ENCODE assay signal across 8 cellular contexts in the genomic region with DNA sequence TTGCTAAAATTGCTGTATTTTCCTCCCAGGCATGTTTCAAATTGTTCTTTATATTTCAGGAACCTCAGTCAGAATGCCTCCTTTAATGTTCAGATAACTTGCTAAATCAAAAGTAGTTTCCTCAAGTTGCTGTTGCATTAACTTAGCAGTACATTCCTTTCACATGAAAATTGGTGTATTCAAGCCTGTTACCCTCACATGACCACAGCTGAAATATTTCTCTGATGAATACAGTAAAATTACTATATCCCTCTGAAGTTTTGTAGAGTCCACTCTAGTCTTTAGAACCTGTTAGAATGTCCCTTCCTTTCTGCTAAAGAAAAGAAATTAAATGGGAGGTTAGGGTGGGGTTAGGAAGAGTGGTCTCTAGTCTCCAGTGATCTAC. TPM values are rescaled to one million over a fixed set of nuclear protein-coding genes. Genes with fewer than 3 reads are reported as not detected.
A peak's percentile ranks its signal among the peaks of the same experiment; 100 is the strongest.
DNase-seq lines count a peak whose midpoint lies in the region; ATAC-seq and TF ChIP-seq lines count a peak whose summit lies in the region.

No MANE protein-coding gene starts in this region.

- intact Hi-C loops in heart right ventricle (cut with DNase I) (no loop called here), transverse colon (cut with DNase I; ENCODE audit: low total_unique reads) (no loop called here)

- no peaks in the 10 kb centered on the region for H3K36me3 ChIP-seq in Loucy (ENCODE audit: insufficient read depth, low read length)
- no peaks in the 10 kb centered on the region for H3K36me3 ChIP-seq in smooth muscle cell (ENCODE audit: low read depth)
- H3K36me3 ChIP-seq in heart right ventricle, result no peaks in the 10 kb centered on the region
- no peaks in the 10 kb centered on the region for H3K36me3 ChIP-seq in transverse colon

- H3K27me3 Mint-ChIP-seq in T-helper 2 cell treated with Interferon-gamma antibody and Interleukin-4, amounts not matched to agents 5 μg/mL and 100 μg/mL, for 36 hours (ENCODE audit: low read depth), result no peaks in the 10 kb centered on the region

- no peaks in the 10 kb centered on the region for H3K79me2 ChIP-seq in Loucy (ENCODE audit: insufficient read depth, low read length)
- H3K79me2 ChIP-seq in smooth muscle cell (ENCODE audit: low read depth), result no peaks in the 10 kb centered on the region

- H3K4me2 ChIP-seq in Loucy (ENCODE audit: low read depth, low read length, poor library complexity, severe bottlenecking) (peak overlapping the region; percentile 85), smooth muscle cell (peak overlapping the region; percentile 75)

- H3K9me2 ChIP-seq in Loucy (replicated peaks; ENCODE audit: low read depth, low read length), result no peaks in the 10 kb centered on the region

- peaks cover 42% of the 10 kb centered on the region for H3K4me1 Mint-ChIP-seq in T-helper 2 cell treated with Interferon-gamma antibody and Interleukin-4, amounts not matched to agents 5 μg/mL and 100 μg/mL, for 36 hours (ENCODE audit: low read depth)

- in situ Hi-C loops in transverse colon (cut with MboI; ENCODE audit: low pct_ligation_motif_present in 1 of 4, low pct_unique_long_range_greater_than_20kb in 1 of 4, low sequenced_read_pairs in 3 of 4), result no loop called here

- CTCF ChIA-PET in GM10248 (lab: Yijun Ruan, JAX), result no interaction called here

- H2AFZ ChIP-seq in Loucy (ENCODE audit: low read length), result peak overlapping the region; percentile 37; the same call in 1 of the 2 replicates
- H2AFZ ChIP-seq in smooth muscle cell (ENCODE audit: low read depth), result peak overlapping the region; percentile 1

- H3K27ac ChIP-seq in smooth muscle cell (ENCODE audit: low read depth), result peak overlapping the region; percentile 75
- peak overlapping the region in 1 of 10 donors; percentile 71 for H3K27ac ChIP-seq in heart right ventricle
- H3K27ac ChIP-seq in transverse colon, result peak overlapping the region in 1 of 4 donors; percentile 26

- H3K4me1 ChIP-seq in Loucy (ENCODE audit: insufficient read depth, low read length, poor library complexity, severe bottlenecking) (peaks cover 48% of the 10 kb centered on the region), smooth muscle cell (ENCODE audit: low read depth) (no peaks in the 10 kb centered on the region), heart right ventricle (peaks cover 0 to 33% (median 0%) of the 10 kb centered on the region in 9 donors), transverse colon (peaks cover 0 to 20% (median 0%) of the 10 kb centered on the region in 4 donors)

- H3K4me3 ChIP-seq in Loucy (ENCODE audit: low read length, poor library complexity, severe bottlenecking), result peak overlapping the region; percentile 72
- no peak overlapping the region for H3K4me3 ChIP-seq in choroid plexus epithelial cell (ENCODE audit: low read depth, low read length)
- no peak overlapping the region for H3K4me3 ChIP-seq in smooth muscle cell
- peak overlapping the region in 2 of 10 donors; percentile 3 to 20 for H3K4me3 ChIP-seq in heart right ventricle
- no peak overlapping the region for H3K4me3 ChIP-seq in transverse colon

- no peaks in the 10 kb centered on the region for H3K27me3 ChIP-seq in Loucy (ENCODE audit: insufficient read depth, low read length, poor library complexity, severe bottlenecking)
- H3K27me3 ChIP-seq in smooth muscle cell (ENCODE audit: low read depth), result no peaks in the 10 kb centered on the region
- H3K27me3 ChIP-seq in heart right ventricle, result peaks cover 0 to 4% (median 0%) of the 10 kb centered on the region in 7 donors
- H3K27me3 ChIP-seq in transverse colon, result no peaks in the 10 kb centered on the region

- POLR2A ChIA-PET in GM10248 (lab: Yijun Ruan, JAX), result no interaction called here

- peak overlapping the region; percentile 74 for H3K9ac ChIP-seq in Loucy (ENCODE audit: low read depth, low read length, poor library complexity, severe bottlenecking)
- H3K9ac ChIP-seq in smooth muscle cell (ENCODE audit: low read depth), result peak overlapping the region; percentile 9

- peak overlapping the region; percentile 96 for H3K27ac Mint-ChIP-seq in T-helper 2 cell treated with Interferon-gamma antibody and Interleukin-4, amounts not matched to agents 5 μg/mL and 100 μg/mL, for 36 hours

- ATAC-seq in heart right ventricle, result no peak

- peak overlapping the region; percentile 88 for H3K4me3 Mint-ChIP-seq in T-helper 2 cell treated with Interferon-gamma antibody and Interleukin-4, amounts not matched to agents 5 μg/mL and 100 μg/mL, for 36 hours

- H3K9me3 Mint-ChIP-seq in T-helper 2 cell treated with Interferon-gamma antibody and Interleukin-4, amounts not matched to agents 5 μg/mL and 100 μg/mL, for 36 hours, result peaks cover 48% of the 10 kb centered on the region

- TF ChIP-seq CTCF in Loucy (conservative IDR thresholded peaks at IDR 0.05; ENCODE audit: low read length), result no peak
- TF ChIP-seq CTCF in choroid plexus epithelial cell (conservative IDR thresholded peaks at IDR 0.05; ENCODE audit: low read depth, low read length), result no peak
- no peak for TF ChIP-seq CTCF in smooth muscle cell (IDR thresholded peaks at IDR 0.05; ENCODE audit: borderline replicate concordance, insufficient read depth, poor library complexity, severe bottlenecking)
- TF ChIP-seq CTCF in GM10248 (IDR thresholded peaks at IDR 0.05; ENCODE audit: control extremely low read depth, extremely low read depth, low read depth, missing control alignments), result no peak
- no peak for TF ChIP-seq CTCF in heart right ventricle (IDR thresholded peaks at IDR 0.05)
- no peak for TF ChIP-seq CTCF in transverse colon (IDR thresholded peaks at IDR 0.05)

- H4K20me1 ChIP-seq in Loucy (ENCODE audit: insufficient read depth, low read length, poor library complexity, severe bottlenecking), result no peaks in the 10 kb centered on the region
- H4K20me1 ChIP-seq in smooth muscle cell (ENCODE audit: low read depth), result no peaks in the 10 kb centered on the region

- no peak for TF ChIP-seq EP300 in transverse colon (IDR thresholded peaks at IDR 0.05; ENCODE audit: low read depth)

- no peak for DNase-seq in T-helper 2 cell treated with Interferon-gamma antibody and Interleukin-4, amounts not matched to agents 5 μg/mL and 100 μg/mL, for 36 hours (ENCODE audit: low spot score)
- no peak for DNase-seq in T-helper 2 cell
- DNase-seq in choroid plexus epithelial cell (ENCODE audit: low read depth), result peak; percentile 81
- DNase-seq in smooth muscle cell (lab: John Stamatoyannopoulos, UW; ENCODE audit: unreplicated experiment), result no peak
- DNase-seq in GM10248 (ENCODE audit: extremely low spot score), result no peak
- DNase-seq in heart right ventricle, result no peak
- no peak for DNase-seq in transverse colon

- no peak for TF ChIP-seq POLR2A in transverse colon (IDR thresholded peaks at IDR 0.05)

- peaks cover 51% of the 10 kb centered on the region for H3K36me3 Mint-ChIP-seq in T-helper 2 cell treated with Interferon-gamma antibody and Interleukin-4, amounts not matched to agents 5 μg/mL and 100 μg/mL, for 36 hours (ENCODE audit: low read depth)

- H3K9me3 ChIP-seq in Loucy (ENCODE audit: insufficient read depth, low read depth, low read length), result peaks cover 6% of the 10 kb centered on the region; the same call in 1 of the 2 replicates
- no peaks in the 10 kb centered on the region for H3K9me3 ChIP-seq in smooth muscle cell (replicated peaks; ENCODE audit: low read depth)
- H3K9me3 ChIP-seq in heart right ventricle, result peaks cover 0 to 14% (median 0%) of the 10 kb centered on the region in 11 donors
- no peaks in the 10 kb centered on the region for H3K9me3 ChIP-seq in transverse colon

- no peaks in the 10 kb centered on the region for H3F3A ChIP-seq in Loucy (ENCODE audit: low read depth)
- H3F3A ChIP-seq in smooth muscle cell (ENCODE audit: low read depth), result no peaks in the 10 kb centered on the region

RNA-seq across cellular contexts. Expression of gene C1GALT1, which starts 24.5 kb away (rescaled TPM):
- total RNA-seq in smooth muscle cell (89.9 and 108 TPM in 2 replicates), heart right ventricle (10 to 100 TPM; 14.8 to 31.9 (median 21.5) TPM), transverse colon (10 to 100 TPM in 3 of 4 donors, 1 to 10 TPM in 1; 6.8 to 37.6 (median 16.3) TPM)
- polyA plus RNA-seq in smooth muscle cell (20.6 and 25.0 TPM in 2 replicates), heart right ventricle (1 to 10 TPM; 6.2 to 6.4 TPM)
